22 cellular contexts compared by ENCODE assay signal in genomic region chr15:53844634-53845033, GRCh38.
A peak's percentile ranks its signal among the peaks of the same experiment; 100 is the strongest.
DNase-seq lines count a peak whose midpoint lies in the region; ATAC-seq, FAIRE-seq and TF ChIP-seq lines count a peak whose summit lies in the region.
"Had no signal": no experiment of that assay in that cellular context is flagged by ENCODE, and none has a peak within 500 bp of the region (broad histone marks: within the 10 kb centered on the region; RNA-seq: fewer than 3 reads in every experiment).

No MANE protein-coding gene starts in this region.

- H3K4me3 ChIP-seq in A549 (no peak overlapping the region), HUES48 (ENCODE audit: low read depth, low read length) (no peak overlapping the region), stomach (no peak overlapping the region), BE2C (ENCODE audit: low read depth, low read length) (no peak overlapping the region)
- H3K4me3 ChIP-seq: BLaER1 treated with 17β-estradiol and CSF1 and Interleukin-3, amounts not matched to agents 10 nM and 100 nM; GM23338 had no signal

- intact Hi-C loops in stomach (cut with DNase I; ENCODE audit: low total_unique reads) = no loop called here

- H3K9me3 Mint-ChIP-seq in mesothelial cell of epicardium = peaks cover 12% of the 10 kb centered on the region

- TF ChIP-seq RAD21 in A549 (conservative IDR thresholded peaks at IDR 0.05 in 1 of 2, IDR thresholded peaks at IDR 0.05 in 1 of 2) = no peak

- H3K4me2 ChIP-seq in A549 = peak overlapping the region; percentile 45; the same call in 2 of the 3 replicates
- H3K4me2 ChIP-seq: GM23338 had no signal

- no peak for TF ChIP-seq CTCF in A549 (IDR thresholded peaks at IDR 0.05)
- no peak for TF ChIP-seq CTCF in mesothelial cell of epicardium (IDR thresholded peaks at IDR 0.05; ENCODE audit: unreplicated experiment)
- no peak for TF ChIP-seq CTCF in stomach (IDR thresholded peaks at IDR 0.05)
- TF ChIP-seq CTCF in BE2C (IDR thresholded peaks at IDR 0.05; ENCODE audit: low read depth, low read length) = no peak

- H3K27me3 ChIP-seq in HUES48 (ENCODE audit: control insufficient read depth, insufficient read depth, low read length) = no peaks in the 10 kb centered on the region
- no peaks in the 10 kb centered on the region for H3K27me3 ChIP-seq in stomach
- H3K27me3 ChIP-seq in BE2C = no peaks in the 10 kb centered on the region
- H3K27me3 ChIP-seq: BLaER1 treated with 17β-estradiol and CSF1 and Interleukin-3, amounts not matched to agents 10 nM and 100 nM had no signal

- H3K4me1 ChIP-seq in A549 (peaks cover 13% of the 10 kb centered on the region; the same call in 2 of the 3 replicates), HUES48 (ENCODE audit: control insufficient read depth, insufficient read depth, low read length) (no peaks in the 10 kb centered on the region), stomach (peaks cover 0 to 14% (median 2%) of the 10 kb centered on the region in 4 donors), BE2C (no peaks in the 10 kb centered on the region)

- FAIRE-seq in A549 (lab: Jason Lieb, UNC) = no peak
- FAIRE-seq: GM12891, GM18507 had no signal

- H3K36me3 Mint-ChIP-seq in mesothelial cell of epicardium = peaks cover 4% of the 10 kb centered on the region
- H3K36me3 Mint-ChIP-seq: CD14-positive monocyte; CD8-positive, alpha-beta memory T cell had no signal

- TF ChIP-seq EP300 in A549 (IDR thresholded peaks at IDR 0.05) = no peak
- TF ChIP-seq EP300 in stomach (IDR thresholded peaks at IDR 0.05) = no peak

- no peak for TF ChIP-seq POLR2A in A549 (IDR thresholded peaks at IDR 0.05; ENCODE audit: low read length)
- TF ChIP-seq POLR2A in stomach (IDR thresholded peaks at IDR 0.05) = no peak

- ATAC-seq in A549 (no peak), HG03039 (IDR thresholded peaks at IDR 0.05; ENCODE audit: unreplicated experiment) (no peak)
- ATAC-seq: GM23338, HCT116 had no signal

- no peaks in the 10 kb centered on the region for H3K27me3 Mint-ChIP-seq in mesothelial cell of epicardium (ENCODE audit: low read depth)
- H3K27me3 Mint-ChIP-seq: B cell; CD4-positive, alpha-beta T cell; CD8-positive, alpha-beta memory T cell had no signal

- DNase-seq in A549 (ENCODE audit: low read depth in 1 of 2, low spot score in 1 of 2) (no peak), mesothelial cell of epicardium (ENCODE audit: low spot score in 2 of 2, unreplicated experiment in 2 of 2) (no peak), stomach (no peak), AG08396 (ENCODE audit: low spot score) (no peak), BE2C (no peak)
- DNase-seq: 8988T; Calu3; CD4-positive, alpha-beta T cell; CD8-positive, alpha-beta memory T cell; DMS53; DMS79 treated with DMSO at 0.1 percent for 48 hours; GF-D8; H9 had no signal

- 64% methylated on average over 2 of the region's 2 CpGs for WGBS in A549 (ENCODE audit: missing lambda C conversion rate)
- 34 to 64% (median 36%) methylated on average over 2 of the region's 2 CpGs for WGBS in stomach, 5 donors

- POLR2A ChIA-PET in A549 (lab: Yijun Ruan, JAX) = interaction anchor here (1.2 kb wide), 1 partner anchor 13 kb away, joined by 3 read pairs; no protein-coding TSS in a partner anchor

- no peak overlapping the region for H3K4me3 Mint-ChIP-seq in mesothelial cell of epicardium
- H3K4me3 Mint-ChIP-seq: B cell; CD14-positive monocyte; CD4-positive, alpha-beta T cell; CD8-positive, alpha-beta memory T cell; GM23338; H9 had no signal

- H3K36me3 ChIP-seq in HUES48 (ENCODE audit: control insufficient read depth, insufficient read depth, low read length) = no peaks in the 10 kb centered on the region
- H3K36me3 ChIP-seq in stomach = no peaks in the 10 kb centered on the region
- no peaks in the 10 kb centered on the region for H3K36me3 ChIP-seq in BE2C
- H3K36me3 ChIP-seq: BLaER1 treated with 17β-estradiol and CSF1 and Interleukin-3, amounts not matched to agents 10 nM and 100 nM had no signal

- CTCF ChIA-PET in A549 (lab: Yijun Ruan, JAX) = interaction anchor here (0.9 kb wide), 1 partner anchor 13 kb away, joined by 3 read pairs; no protein-coding TSS in a partner anchor

- H3K4me1 Mint-ChIP-seq in mesothelial cell of epicardium = peaks cover 16% of the 10 kb centered on the region
- H3K4me1 Mint-ChIP-seq: B cell; CD14-positive monocyte; CD8-positive, alpha-beta memory T cell; GM23338; H9 had no signal

- no peak overlapping the region for H3K9ac ChIP-seq in HUES48 (ENCODE audit: low read depth, low read length)
- H3K9ac ChIP-seq: BLaER1 treated with 17β-estradiol and CSF1 and Interleukin-3, amounts not matched to agents 10 nM and 100 nM had no signal

- H3K9me3 ChIP-seq in A549 = 0 out of 3 replicates have a peak, but pooled peaks cover 4% of the 10 kb centered on the region
- H3K9me3 ChIP-seq in HUES48 (ENCODE audit: control insufficient read depth, insufficient read depth, low read length) = no peaks in the 10 kb centered on the region
- no peaks in the 10 kb centered on the region for H3K9me3 ChIP-seq in stomach
- no peaks in the 10 kb centered on the region for H3K9me3 ChIP-seq in BE2C
- H3K9me3 ChIP-seq: BLaER1 treated with 17β-estradiol and CSF1 and Interleukin-3, amounts not matched to agents 10 nM and 100 nM had no signal

- H3K27ac ChIP-seq in A549 (no peak overlapping the region), HUES48 (ENCODE audit: low read depth, low read length) (peak overlapping the region; percentile 49), stomach (peak overlapping the region in 4 of 5 donors; percentile 47 to 63 (median 56))
- H3K27ac ChIP-seq: BLaER1 treated with 17β-estradiol and CSF1 and Interleukin-3, amounts not matched to agents 10 nM and 100 nM had no signal

- H3K27ac Mint-ChIP-seq in mesothelial cell of epicardium = peak overlapping the region; percentile 10
- H3K27ac Mint-ChIP-seq: B cell; CD14-positive monocyte; CD4-positive, alpha-beta T cell; CD8-positive, alpha-beta memory T cell; GM23338; H9 had no signal

TF ChIP-seq in A549, 52 proteins besides CTCF, POLR2A, EP300 and RAD21:
- TF ChIP-seq HEYL (CRISPR knock-in tag; IDR thresholded peaks at IDR 0.05) = no peak
- no peak for TF ChIP-seq PHF8 (IDR thresholded peaks at IDR 0.05; ENCODE audit: borderline replicate concordance, low read depth)

Comparison
In these comparisons a context has a peak if more than half of its experiments do, and no peak if none do; other contexts are left out.
1. H3K27ac ChIP-seq: peak in HUES48 (single experiment) and stomach (4 of 5); none in A549 (0 of 2).